ENCODE assay signal across 8 cellular contexts in genomic region chr3:170869645-170870593, GRCh38. TPM values are rescaled to one million over a fixed set of nuclear protein-coding genes. Genes with fewer than 3 reads are reported as not detected.
DNase-seq lines count a peak whose midpoint lies in the region; ATAC-seq and TF ChIP-seq lines count a peak whose summit lies in the region.

RPL22L1 (minus strand) TSS chr3:170870195; CDS start chr3:170870167, 28 bp downstream.

- peaks cover 32% of the 10 kb centered on the region for H3K36me3 ChIP-seq in lower lobe of right lung

- ATAC-seq in HG03469 (IDR thresholded peaks at IDR 0.05; ENCODE audit: unreplicated experiment) (peak; percentile 95), lower lobe of right lung (peak; percentile 98 to 99)

- H3K9me3 ChIP-seq in lower lobe of right lung: no peaks in the 10 kb centered on the region

- no peaks in the 10 kb centered on the region for H3K27me3 ChIP-seq in dorsolateral prefrontal cortex
- H3K27me3 ChIP-seq in lower lobe of right lung (ENCODE audit: low read depth): no peaks in the 10 kb centered on the region

- POLR2A ChIA-PET in AG04449 (lab: Yijun Ruan, JAX): interaction anchor here (0.6 to 1.5 kb wide), 12 partner anchors 11 to 819 kb away, joined by 3 to 8 read pairs (median 3); partner anchors contain the start of genes EIF5A2 and SKIL

- CTCF ChIA-PET in AG04449 (lab: Yijun Ruan, JAX): interaction anchor here (0.8 to 2.0 kb wide), 4 partner anchors 60 to 456 kb away, joined by 3 to 6 read pairs (median 4); no protein-coding TSS in a partner anchor

- H3K4me3 ChIP-seq in AG04449 (ENCODE audit: low read depth, low read length): peak within 1 kb of the TSS; percentile 80
- peak within 1 kb of the TSS; percentile 58 to 88 (median 75) for H3K4me3 ChIP-seq in dorsolateral prefrontal cortex
- peak within 1 kb of the TSS; percentile 76 for H3K4me3 ChIP-seq in lower lobe of right lung

- H3K27ac ChIP-seq in dorsolateral prefrontal cortex (peak within 1 kb of the TSS; percentile 9 to 93 (median 82)), lower lobe of right lung (peak within 1 kb of the TSS; percentile 91)

- TF ChIP-seq CTCF in AG04449 (IDR thresholded peaks at IDR 0.05; ENCODE audit: insufficient read depth, low read length, missing control alignments): peak; percentile 33
- TF ChIP-seq CTCF in dorsolateral prefrontal cortex (IDR thresholded peaks at IDR 0.05 in 54 of 56, conservative IDR thresholded peaks at IDR 0.05 in 2 of 56; ENCODE audit: low read depth in 1 of 56, partially characterized antibody in 56 of 56): peak in 55 of 56 donors; percentile 13 to 73 (median 47)
- peak; percentile 31 for TF ChIP-seq CTCF in lower lobe of right lung (IDR thresholded peaks at IDR 0.05)

- peaks cover 29% of the 10 kb centered on the region for H3K4me1 ChIP-seq in lower lobe of right lung

- DNase-seq in AG04449 (ENCODE audit: low read depth, low spot score) (peak; percentile 67), GM19240 (ENCODE audit: insufficient read length, low spot score) (peak; percentile 77), dorsolateral prefrontal cortex (peak; percentile 91 to 97 (median 95)), lower lobe of right lung (peak; percentile 97), SW 1271 (lab: John Stamatoyannopoulos, UW) (no peak)
- DNase-seq in activated CD4-positive, alpha-beta T cell treated with anti-CD3 and anti-CD28 coated beads for 4 hours: peak; percentile 91 to 92
- peak; percentile 84 to 90 (median 88) for DNase-seq in stimulated activated CD4-positive, alpha-beta T cell treated with anti-CD3 and anti-CD28 coated beads, TNF-alpha, amount 100 ng/mL, for 48 hours (ENCODE audit: low read depth in 3 of 3)

- intact Hi-C loops in dorsolateral prefrontal cortex (cut with DNase I) (loop anchor here (2.0 to 5.0 kb wide), 3 partner anchors 37 to 82 kb away; partner anchors contain the start of gene EIF5A2 (in 2 of the 2)), lower lobe of right lung (cut with DNase I) (no loop called here)

RNA-seq across cellular contexts. Expression of gene RPL22L1, which starts in this region (rescaled TPM):
- 10 to 100 TPM in 72 of 120 experiments, 1 to 10 TPM in 48; 4.5 to 20.8 (median 10.7) TPM for total RNA-seq in dorsolateral prefrontal cortex
- 25.3 TPM for total RNA-seq in lower lobe of right lung

Comparison
In these comparisons a context has a peak if more than half of its experiments do, and no peak if none do; other contexts are left out.
1. DNase-seq: peak in AG04449 (single experiment), GM19240 (single experiment), activated CD4-positive, alpha-beta T cell treated with anti-CD3 and anti-CD28 coated beads for 4 hours (2 of 2), dorsolateral prefrontal cortex (10 of 10), lower lobe of right lung (single experiment) and stimulated activated CD4-positive, alpha-beta T cell treated with anti-CD3 and anti-CD28 coated beads, TNF-alpha, amount 100 ng/mL, for 48 hours (3 of 3); none in SW 1271 (0 of 2).
2. Peak in every context shown above with its lines, with median percentiles within 50 percentile points of each other: H3K4me3 ChIP-seq and CTCF ChIP-seq.